In the genomic region with DNA sequence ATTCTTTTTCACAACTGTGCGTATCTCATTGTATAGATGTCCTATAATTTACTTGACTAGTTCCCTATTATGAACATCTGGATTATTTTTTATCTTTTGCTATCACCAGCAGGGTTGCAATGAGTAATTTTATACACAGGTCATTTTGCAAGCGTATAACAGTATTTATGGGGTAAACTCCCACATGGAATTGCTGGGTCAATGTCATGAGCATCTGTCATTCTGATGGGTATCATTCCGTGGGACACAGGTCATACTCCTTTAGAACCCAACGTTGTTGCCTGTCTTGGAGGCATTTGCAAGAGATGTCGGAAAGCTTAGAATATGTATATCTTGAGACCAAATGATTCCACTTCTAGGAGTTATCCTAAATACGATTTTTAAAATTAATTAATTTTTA, we compare ENCODE assay signal across 2 cellular contexts.
TF ChIP-seq lines count a peak whose summit lies in the region.

No MANE protein-coding gene starts in this region.

TF ChIP-seq in IMR-90, 13 proteins besides CTCF, POLR2A, EP300 and RAD21:
- TF ChIP-seq MAZ (IDR thresholded peaks at IDR 0.05; ENCODE audit: borderline replicate concordance, low read depth, low read length) = no peak
- TF ChIP-seq SMC3 (IDR thresholded peaks at IDR 0.05; ENCODE audit: low read depth, low read length) = no peak
- no peak for TF ChIP-seq RCOR1 (IDR thresholded peaks at IDR 0.05; ENCODE audit: insufficient replicate concordance, low read length)
- TF ChIP-seq, protein P1, sequence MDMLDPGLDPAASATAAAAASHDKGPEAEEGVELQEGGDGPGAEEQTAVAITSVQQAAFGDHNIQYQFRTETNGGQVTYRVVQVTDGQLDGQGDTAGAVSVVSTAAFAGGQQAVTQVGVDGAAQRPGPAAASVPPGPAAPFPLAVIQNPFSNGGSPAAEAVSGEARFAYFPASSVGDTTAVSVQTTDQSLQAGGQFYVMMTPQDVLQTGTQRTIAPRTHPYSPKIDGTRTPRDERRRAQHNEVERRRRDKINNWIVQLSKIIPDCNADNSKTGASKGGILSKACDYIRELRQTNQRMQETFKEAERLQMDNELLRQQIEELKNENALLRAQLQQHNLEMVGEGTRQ (IDR thresholded peaks at IDR 0.05; ENCODE audit: low read depth, low read length) = no peak
- no peak for TF ChIP-seq MXI1 (IDR thresholded peaks at IDR 0.05; ENCODE audit: borderline replicate concordance, low read depth, low read length)
- no peak for TF ChIP-seq BHLHE40 (IDR thresholded peaks at IDR 0.05; ENCODE audit: low read depth, low read length)
- TF ChIP-seq CHD1 (IDR thresholded peaks at IDR 0.05; ENCODE audit: low read depth, low read length) = no peak
TF ChIP-seq in IMR-90: peak in this region for 0.

TF ChIP-seq in K562, 482 proteins besides CTCF, POLR2A, EP300 and RAD21:
- TF ChIP-seq CBFA2T3 (IDR thresholded peaks at IDR 0.05) = peak; percentile 32; the same call in 1 of the 2 replicates
- TF ChIP-seq MEIS2 (IDR thresholded peaks at IDR 0.05; ENCODE audit: partially characterized antibody) = peak; percentile 58
- TF ChIP-seq, protein P2, sequence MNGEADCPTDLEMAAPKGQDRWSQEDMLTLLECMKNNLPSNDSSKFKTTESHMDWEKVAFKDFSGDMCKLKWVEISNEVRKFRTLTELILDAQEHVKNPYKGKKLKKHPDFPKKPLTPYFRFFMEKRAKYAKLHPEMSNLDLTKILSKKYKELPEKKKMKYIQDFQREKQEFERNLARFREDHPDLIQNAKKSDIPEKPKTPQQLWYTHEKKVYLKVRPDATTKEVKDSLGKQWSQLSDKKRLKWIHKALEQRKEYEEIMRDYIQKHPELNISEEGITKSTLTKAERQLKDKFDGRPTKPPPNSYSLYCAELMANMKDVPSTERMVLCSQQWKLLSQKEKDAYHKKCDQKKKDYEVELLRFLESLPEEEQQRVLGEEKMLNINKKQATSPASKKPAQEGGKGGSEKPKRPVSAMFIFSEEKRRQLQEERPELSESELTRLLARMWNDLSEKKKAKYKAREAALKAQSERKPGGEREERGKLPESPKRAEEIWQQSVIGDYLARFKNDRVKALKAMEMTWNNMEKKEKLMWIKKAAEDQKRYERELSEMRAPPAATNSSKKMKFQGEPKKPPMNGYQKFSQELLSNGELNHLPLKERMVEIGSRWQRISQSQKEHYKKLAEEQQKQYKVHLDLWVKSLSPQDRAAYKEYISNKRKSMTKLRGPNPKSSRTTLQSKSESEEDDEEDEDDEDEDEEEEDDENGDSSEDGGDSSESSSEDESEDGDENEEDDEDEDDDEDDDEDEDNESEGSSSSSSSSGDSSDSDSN (IDR thresholded peaks at IDR 0.05; ENCODE audit: borderline replicate concordance in 1 of 2, low read depth in 2 of 2, low read length in 2 of 2) = no peak
- TF ChIP-seq, protein P3, sequence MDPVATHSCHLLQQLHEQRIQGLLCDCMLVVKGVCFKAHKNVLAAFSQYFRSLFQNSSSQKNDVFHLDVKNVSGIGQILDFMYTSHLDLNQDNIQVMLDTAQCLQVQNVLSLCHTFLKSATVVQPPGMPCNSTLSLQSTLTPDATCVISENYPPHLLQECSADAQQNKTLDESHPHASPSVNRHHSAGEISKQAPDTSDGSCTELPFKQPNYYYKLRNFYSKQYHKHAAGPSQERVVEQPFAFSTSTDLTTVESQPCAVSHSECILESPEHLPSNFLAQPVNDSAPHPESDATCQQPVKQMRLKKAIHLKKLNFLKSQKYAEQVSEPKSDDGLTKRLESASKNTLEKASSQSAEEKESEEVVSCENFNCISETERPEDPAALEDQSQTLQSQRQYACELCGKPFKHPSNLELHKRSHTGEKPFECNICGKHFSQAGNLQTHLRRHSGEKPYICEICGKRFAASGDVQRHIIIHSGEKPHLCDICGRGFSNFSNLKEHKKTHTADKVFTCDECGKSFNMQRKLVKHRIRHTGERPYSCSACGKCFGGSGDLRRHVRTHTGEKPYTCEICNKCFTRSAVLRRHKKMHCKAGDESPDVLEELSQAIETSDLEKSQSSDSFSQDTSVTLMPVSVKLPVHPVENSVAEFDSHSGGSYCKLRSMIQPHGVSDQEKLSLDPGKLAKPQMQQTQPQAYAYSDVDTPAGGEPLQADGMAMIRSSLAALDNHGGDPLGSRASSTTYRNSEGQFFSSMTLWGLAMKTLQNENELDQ (CRISPR knock-in tag; IDR thresholded peaks at IDR 0.05; ENCODE audit: borderline replicate concordance) = no peak
TF ChIP-seq in K562: peak in this region for 2.
